12 cellular contexts compared by ENCODE assay signal in genomic region chr16:53756329-53756996, GRCh38. TPM values are rescaled to one million over a fixed set of nuclear protein-coding genes. Genes with fewer than 3 reads are reported as not detected.
DNase-seq lines count a peak whose midpoint lies in the region; ATAC-seq, FAIRE-seq and TF ChIP-seq lines count a peak whose summit lies in the region.
"Had no signal": no experiment of that assay in that cellular context is flagged by ENCODE, and none has a peak within 500 bp of the region (broad histone marks: within the 10 kb centered on the region; RNA-seq: fewer than 3 reads in every experiment).

No MANE protein-coding gene starts in this region.

- no peak overlapping the region for H3K9ac ChIP-seq in H9 (ENCODE audit: extremely low read depth, insufficient read length, low read length)

- POLR2A ChIA-PET in OCI-LY7 (lab: Charles Lee), result interaction anchor here (0.8 kb wide), 1 partner anchor 13 kb away, joined by 3 read pairs; no protein-coding TSS in a partner anchor

- H3K4me3 Mint-ChIP-seq in H9 (no peak overlapping the region), HFFc6 (no peak overlapping the region)
- H3K4me3 Mint-ChIP-seq: dendritic cell treated with granulocyte-macrophage colony-stimulating factor and Interleukin-4, amounts not matched to agents 40 ng/mL and 50 ng/mL, for 4 days had no signal

- H3K27me3 ChIP-seq in H9 (ENCODE audit: insufficient read depth, low read length), result no peaks in the 10 kb centered on the region

- no TSS peak for BruUV-seq in OCI-LY7 (replicated peaks; lab: Mats Ljungman, UMichigan)

- TF ChIP-seq CTCF in H9 (conservative IDR thresholded peaks at IDR 0.05) (no peak), OCI-LY7 (conservative IDR thresholded peaks at IDR 0.05; ENCODE audit: low read length) (no peak), GM10266 (IDR thresholded peaks at IDR 0.05; ENCODE audit: control insufficient read depth, insufficient read depth, low read depth, missing control alignments) (no peak), HFFc6 (IDR thresholded peaks at IDR 0.05) (no peak)

- no peaks in the 10 kb centered on the region; the same call in 1 of the 2 replicates for H3K4me1 ChIP-seq in H9 (ENCODE audit: insufficient read depth, low read length)
- H3K4me1 ChIP-seq in OCI-LY7 (ENCODE audit: insufficient read depth, low read length, poor library complexity, severe bottlenecking), result peaks cover 8% of the 10 kb centered on the region

- no peak overlapping the region for H3K18ac ChIP-seq in H9 (ENCODE audit: insufficient read length, low read depth, low read length)

- DNase-seq in H9, result no peak
- DNase-seq in OCI-LY7 (ENCODE audit: low spot score), result no peak
- DNase-seq in frontal cortex (ENCODE audit: low spot score in 2 of 2), result peak; percentile 13 to 22
- peak; percentile 71 for DNase-seq in retina
- DNase-seq in Kasumi-1 (lab: John Stamatoyannopoulos, UW), result no peak
- no peak for DNase-seq in GM10266 (ENCODE audit: extremely low spot score)
- no peak for DNase-seq in HFFc6
- DNase-seq: occipital lobe, trophoblast cell had no signal

- intact Hi-C loops in OCI-LY7 (cut with micrococcal nuclease; ENCODE audit: unreplicated experiment), result no loop called here

- FAIRE-seq in frontal cortex (lab: Jason Lieb, UNC), result no peak
- FAIRE-seq: GM18507 had no signal

- H3K79me1 ChIP-seq in H9 (ENCODE audit: insufficient read depth, low read depth, low read length, poor library complexity, severe bottlenecking), result no peaks in the 10 kb centered on the region

- no peaks in the 10 kb centered on the region for H3K23me2 ChIP-seq in H9 (ENCODE audit: insufficient read length, low read depth, low read length, poor library complexity, severe bottlenecking)

- H3K4me1 Mint-ChIP-seq in H9, result peaks cover 26 to 27% of the 10 kb centered on the region in 2 experiments
- peaks cover 42% of the 10 kb centered on the region for H3K4me1 Mint-ChIP-seq in HFFc6 (ENCODE audit: low read depth)

- no peak overlapping the region for H3K4ac ChIP-seq in H9 (ENCODE audit: low read depth, low read length)

- no peak overlapping the region for H3K14ac ChIP-seq in H9 (ENCODE audit: insufficient read depth, low read length)

- H3K27ac Mint-ChIP-seq in H9, result peak overlapping the region in 2 of 3 experiments; percentile 12 to 88; a peak in 2 of 7 replicates
- no peak overlapping the region for H3K27ac Mint-ChIP-seq in HFFc6
- H3K27ac Mint-ChIP-seq: dendritic cell treated with granulocyte-macrophage colony-stimulating factor and Interleukin-4, amounts not matched to agents 40 ng/mL and 50 ng/mL, for 4 days had no signal

- no peak overlapping the region for H4K5ac ChIP-seq in H9 (ENCODE audit: insufficient read length, low read depth, low read length)

- H3K9me2 ChIP-seq in OCI-LY7 (ENCODE audit: insufficient read depth, low read length), result no peaks in the 10 kb centered on the region

- no CpG with 5 or more reads among the region's 4 CpGs for WGBS in H9 (ENCODE audit: extremely low coverage, insufficient read length, low lambda C conversion rate)

- H3K9me3 ChIP-seq in H9 (ENCODE audit: control insufficient read depth, low read depth, low read length), result no peaks in the 10 kb centered on the region
- no peaks in the 10 kb centered on the region for H3K9me3 ChIP-seq in OCI-LY7 (ENCODE audit: low read length)

- H4K20me1 ChIP-seq in H9 (ENCODE audit: control insufficient read depth, insufficient read depth, insufficient read length) (no peaks in the 10 kb centered on the region), OCI-LY7 (ENCODE audit: insufficient read depth, low read length) (peaks cover 8% of the 10 kb centered on the region)

- no peak overlapping the region for H3T11ph ChIP-seq in H9 (ENCODE audit: low read length)

- no peak overlapping the region for H2BK20ac ChIP-seq in H9 (ENCODE audit: low read depth, low read length, poor library complexity, severe bottlenecking)

- CTCF ChIA-PET in OCI-LY7 (lab: Charles Lee; ENCODE audit: unreplicated experiment), result no interaction called here

- peaks cover 2% of the 10 kb centered on the region; the same call in 1 of the 2 replicates for H3K79me2 ChIP-seq in H9 (ENCODE audit: insufficient read depth, low read length)
- no peaks in the 10 kb centered on the region for H3K79me2 ChIP-seq in OCI-LY7 (ENCODE audit: insufficient read depth, low read depth, low read length)

- no peak overlapping the region for H2BK5ac ChIP-seq in H9 (ENCODE audit: insufficient read length, low read length)

- H3K36me3 ChIP-seq in OCI-LY7 (ENCODE audit: insufficient read depth, low read length), result no peaks in the 10 kb centered on the region

- H3K4me2 ChIP-seq in H9 (ENCODE audit: insufficient read depth, insufficient read length, low read length) (no peak overlapping the region), OCI-LY7 (ENCODE audit: low read length) (0 out of 2 replicates have a peak overlapping the region, but pooled peaks have one; percentile 1)

- no peak overlapping the region for H2BK120ac ChIP-seq in H9 (ENCODE audit: low read depth, low read length, poor library complexity, severe bottlenecking)

- no peak overlapping the region for H3K56ac ChIP-seq in H9 (ENCODE audit: insufficient read length, low read depth, low read length)

- 0 out of 7 replicates have a peak, but pooled peaks cover 0 to 4% (median 0%) of the 10 kb centered on the region in 3 experiments for H3K36me3 Mint-ChIP-seq in H9 (ENCODE audit: insufficient read depth in 1 of 3, low read depth in 3 of 3)
- H3K36me3 Mint-ChIP-seq in HFFc6 (ENCODE audit: low read depth), result peaks cover 17% of the 10 kb centered on the region

- no peak overlapping the region for H2BK15ac ChIP-seq in H9 (ENCODE audit: low read depth, low read length)

- no peaks in the 10 kb centered on the region for H3K27me3 Mint-ChIP-seq in H9 (ENCODE audit: low read depth)
- no peaks in the 10 kb centered on the region; the same call in 1 of the 2 replicates for H3K27me3 Mint-ChIP-seq in HFFc6 (ENCODE audit: insufficient read depth)
- H3K27me3 Mint-ChIP-seq: dendritic cell treated with granulocyte-macrophage colony-stimulating factor and Interleukin-4, amounts not matched to agents 40 ng/mL and 50 ng/mL, for 4 days had no signal

- no peak overlapping the region for H3K23ac ChIP-seq in H9 (ENCODE audit: insufficient read length, low read depth, low read length)

- no peak overlapping the region for H2BK12ac ChIP-seq in H9 (ENCODE audit: insufficient read length, low read depth, low read length)

- no peak overlapping the region for H3K4me3 ChIP-seq in OCI-LY7 (ENCODE audit: low read depth, low read length, poor library complexity, severe bottlenecking)

- H4K8ac ChIP-seq in H9 (replicated peaks; ENCODE audit: insufficient read length, low read depth, low read length), result no peak overlapping the region

- no peak overlapping the region for H2AK5ac ChIP-seq in H9 (ENCODE audit: insufficient read length, low read length)

- H2AFZ ChIP-seq in H9 (ENCODE audit: low read length) (no peak overlapping the region), OCI-LY7 (ENCODE audit: low read length) (no peak overlapping the region)

- H3K9me3 Mint-ChIP-seq in H9 (peaks cover 0 to 2% of the 10 kb centered on the region in 2 experiments; a peak in 1 of 5 replicates), HFFc6 (no peaks in the 10 kb centered on the region)

- no peak for ATAC-seq in HG02852 (IDR thresholded peaks at IDR 0.05; ENCODE audit: unreplicated experiment)

- H3K27ac ChIP-seq in H9 (ENCODE audit: insufficient read length, low read depth, low read length) (no peak overlapping the region), OCI-LY7 (ENCODE audit: low read depth, low read length, poor library complexity, severe bottlenecking) (no peak overlapping the region)

- no peak overlapping the region for H4K91ac ChIP-seq in H9 (ENCODE audit: insufficient read length, low read depth, low read length)

RNA-seq across cellular contexts. Expression of gene FTO, which starts 52.5 kb away (rescaled TPM):
- total RNA-seq in H9 (2021) (67.9 and 69.0 TPM in 2 replicates), OCI-LY7 (2022) (64.3 and 68.0 TPM in 2 replicates), frontal cortex (97.8 TPM)
- total RNA-seq in OCI-LY7 (2014; rRNA removed; shearing (Covaris generic)), result 47.9 and 57.1 TPM in 2 replicates
- 100 to 1,000 TPM in 5 of 6 experiments, 10 to 100 TPM in 1; 93.7 to 107 (median 105) TPM for total RNA-seq in HFFc6 (2021; fragmentation: NEBNext Ultra II Directional; extraction: Animal tissue kit (Norgen Biotek cat#: 25700))

RNA-seq across cellular contexts. Expression of gene RPGRIP1L, which starts 52.8 kb away (rescaled TPM):
- 11.7 and 12.1 TPM in 2 replicates for total RNA-seq in H9 (2021)
- total RNA-seq in OCI-LY7 (2014; rRNA removed; shearing (Covaris generic)), result 9.4 and 15.4 TPM in 2 replicates
- 12.7 and 14.2 TPM in 2 replicates for total RNA-seq in OCI-LY7 (2022)
- 24.1 TPM for total RNA-seq in frontal cortex
- total RNA-seq in HFFc6 (2021; fragmentation: NEBNext Ultra II Directional; extraction: Animal tissue kit (Norgen Biotek cat#: 25700)), result 10 to 100 TPM; 16.3 to 19.1 (median 18.4) TPM

Comparison
In these comparisons a context has a peak if more than half of its experiments do, and no peak if none do; other contexts are left out.
1. DNase-seq: peak in frontal cortex (2 of 2) and retina (single experiment); none in H9 (single experiment), OCI-LY7 (single experiment), Kasumi-1 (0 of 2), GM10266 (single experiment) and HFFc6 (single experiment).